Comparison of ENCODE assay signal across 8 cellular contexts in genomic region chr15:51076898-51077564, GRCh38. TPM values are rescaled to one million over a fixed set of nuclear protein-coding genes. Genes with fewer than 3 reads are reported as not detected.
A peak's percentile ranks its signal among the peaks of the same experiment; 100 is the strongest.
DNase-seq lines count a peak whose midpoint lies in the region; ATAC-seq, FAIRE-seq and TF ChIP-seq lines count a peak whose summit lies in the region.

No MANE protein-coding gene starts in this region.

- H3K4me3 ChIP-seq in GM12865 (ENCODE audit: low read depth, low read length) (peak overlapping the region; percentile 55), kidney (ENCODE audit: low read length in 2 of 2) (peak overlapping the region in 1 of 2 donors; percentile 27), thymus (ENCODE audit: low read length) (peak overlapping the region; percentile 31)

- H3K27ac ChIP-seq in kidney (ENCODE audit: low read depth in 2 of 2, low read length in 2 of 2): no peak overlapping the region
- H3K27ac ChIP-seq in thymus (ENCODE audit: low read depth): no peak overlapping the region
- H3K27ac ChIP-seq in foreskin keratinocyte: no peak overlapping the region

- TF ChIP-seq CTCF in GM12865 (IDR thresholded peaks at IDR 0.05; ENCODE audit: insufficient read depth, low read depth, low read length, missing control alignments): no peak
- no peak for TF ChIP-seq CTCF in kidney (IDR thresholded peaks at IDR 0.05; ENCODE audit: borderline replicate concordance, extremely low read depth, insufficient read depth)
- no peak for TF ChIP-seq CTCF in foreskin keratinocyte (conservative IDR thresholded peaks at IDR 0.05)

- no peaks in the 10 kb centered on the region for H3K36me3 ChIP-seq in kidney (ENCODE audit: control insufficient read depth in 1 of 2, insufficient read depth in 2 of 2, low read length in 2 of 2)
- H3K36me3 ChIP-seq in thymus (ENCODE audit: control insufficient read depth, insufficient read depth): no peaks in the 10 kb centered on the region

- intact Hi-C loops in kidney (cut with DNase I): no loop called here

- no peaks in the 10 kb centered on the region for H3K9me3 ChIP-seq in kidney (ENCODE audit: control insufficient read depth in 1 of 2, low read length in 2 of 2)
- H3K9me3 ChIP-seq in thymus (ENCODE audit: control insufficient read depth): no peaks in the 10 kb centered on the region

- peaks cover 29% of the 10 kb centered on the region for H3K4me1 Mint-ChIP-seq in activated naive CD8-positive, alpha-beta T cell treated with anti-CD3 and anti-CD28 coated beads, Interleukin-2, amount 50 U/mL, for 24 hours

- peaks cover 10% of the 10 kb centered on the region for H3K27me3 Mint-ChIP-seq in activated naive CD8-positive, alpha-beta T cell treated with anti-CD3 and anti-CD28 coated beads, Interleukin-2, amount 50 U/mL, for 24 hours

- no peak for FAIRE-seq in kidney (lab: Jason Lieb, UNC)

- H3K36me3 Mint-ChIP-seq in activated naive CD8-positive, alpha-beta T cell treated with anti-CD3 and anti-CD28 coated beads, Interleukin-2, amount 50 U/mL, for 24 hours (ENCODE audit: low read depth): no peaks in the 10 kb centered on the region

- H3K27me3 ChIP-seq in thymus (ENCODE audit: control insufficient read depth, insufficient read depth): no peaks in the 10 kb centered on the region
- no peaks in the 10 kb centered on the region for H3K27me3 ChIP-seq in foreskin keratinocyte

- peak overlapping the region in 1 of 2 donors; percentile 32 for H3K9ac ChIP-seq in kidney (ENCODE audit: low read length in 2 of 2)

- H3K4me1 ChIP-seq in kidney (ENCODE audit: control insufficient read depth in 1 of 2, insufficient read depth in 1 of 2, low read depth in 1 of 2, low read length in 2 of 2) (no peaks in the 10 kb centered on the region), thymus (ENCODE audit: control insufficient read depth, insufficient read depth, low read length) (no peaks in the 10 kb centered on the region), foreskin keratinocyte (peaks cover 14% of the 10 kb centered on the region)

- 62% methylated on average over 25 of the region's 25 CpGs for WGBS in thymus

- peak; percentile 70 for DNase-seq in GM12865 (ENCODE audit: low read depth)
- DNase-seq in activated naive CD8-positive, alpha-beta T cell treated with anti-CD3 and anti-CD28 coated beads, Interleukin-2, amount 50 U/mL, for 24 hours: peak; percentile 33
- DNase-seq in kidney: peak; percentile 79
- no peak for DNase-seq in foreskin keratinocyte

- ATAC-seq in HG03139 (IDR thresholded peaks at IDR 0.05; ENCODE audit: unreplicated experiment) (peak; percentile 45), HG02840 (IDR thresholded peaks at IDR 0.05; ENCODE audit: low FRiP score, unreplicated experiment) (no peak), HG02973 (IDR thresholded peaks at IDR 0.05; ENCODE audit: unreplicated experiment) (no peak), foreskin keratinocyte (no peak)
- ATAC-seq in activated naive CD8-positive, alpha-beta T cell treated with anti-CD3 and anti-CD28 coated beads, Interleukin-2, amount 50 U/mL, for 24 hours: peak; percentile 35

- no peaks in the 10 kb centered on the region for H3K9me3 Mint-ChIP-seq in activated naive CD8-positive, alpha-beta T cell treated with anti-CD3 and anti-CD28 coated beads, Interleukin-2, amount 50 U/mL, for 24 hours

- peak overlapping the region; percentile 87 for H3K27ac Mint-ChIP-seq in activated naive CD8-positive, alpha-beta T cell treated with anti-CD3 and anti-CD28 coated beads, Interleukin-2, amount 50 U/mL, for 24 hours

- H3K4me3 Mint-ChIP-seq in activated naive CD8-positive, alpha-beta T cell treated with anti-CD3 and anti-CD28 coated beads, Interleukin-2, amount 50 U/mL, for 24 hours: peak overlapping the region; percentile 39

RNA-seq across cellular contexts. Expression of gene TNFAIP8L3, which starts 17.7 kb away (rescaled TPM):
- total RNA-seq in kidney (8.9 TPM), foreskin keratinocyte (0.18 and 0.41 TPM in 2 replicates)
- polyA plus RNA-seq in kidney (ENCODE audit: insufficient read depth, low read depth, low replicate concordance) (2.4 TPM), thymus (4.7 TPM), foreskin keratinocyte (0.17 and 0.19 TPM in 2 replicates)

Comparison
In these comparisons a context has a peak if more than half of its experiments do, and no peak if none do; other contexts are left out.
1. DNase-seq: peak in GM12865 (single experiment), activated naive CD8-positive, alpha-beta T cell treated with anti-CD3 and anti-CD28 coated beads, Interleukin-2, amount 50 U/mL, for 24 hours (single experiment) and kidney (single experiment); none in foreskin keratinocyte (0 of 2).
2. ATAC-seq: peak in HG03139 (single experiment) and activated naive CD8-positive, alpha-beta T cell treated with anti-CD3 and anti-CD28 coated beads, Interleukin-2, amount 50 U/mL, for 24 hours (single experiment); none in HG02840 (single experiment), HG02973 (single experiment) and foreskin keratinocyte (single experiment).